Comparison of ENCODE assay signal across 8 cellular contexts in the genomic region with DNA sequence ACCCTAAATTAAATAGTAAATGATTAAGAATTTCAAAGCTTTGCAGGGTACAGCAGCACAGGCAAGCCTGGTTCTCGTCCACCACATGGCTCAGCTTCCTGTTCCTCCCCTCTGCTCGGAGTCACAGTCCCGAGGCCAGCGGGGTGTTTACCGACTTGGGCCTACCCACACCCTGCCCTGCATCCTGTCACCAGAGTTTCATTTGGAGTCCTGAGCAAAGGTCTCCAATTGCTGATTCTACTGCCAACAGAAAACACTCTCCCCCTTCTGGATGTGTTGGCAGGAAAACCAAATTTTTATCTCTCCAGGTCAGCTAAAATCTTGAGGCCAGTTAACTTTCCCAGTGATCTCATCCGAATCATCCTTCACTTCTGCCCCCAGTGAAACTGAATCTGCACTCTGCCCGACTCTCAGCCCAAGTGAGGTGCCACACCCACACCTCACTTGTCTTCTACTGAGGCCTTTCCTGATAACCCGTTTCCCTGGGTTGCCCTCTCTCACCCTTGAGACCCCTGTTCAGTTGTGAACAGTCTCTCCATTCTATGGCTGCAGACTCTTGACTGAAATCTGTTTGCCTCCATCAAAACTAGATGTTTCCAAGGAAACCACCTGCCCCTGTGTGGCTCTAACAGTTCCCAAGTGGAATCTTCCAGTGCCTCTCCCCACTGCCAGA.
DNase-seq lines count a peak whose midpoint lies in the region; ATAC-seq and TF ChIP-seq lines count a peak whose summit lies in the region.

No MANE protein-coding gene starts in this region.

- peak; percentile 59 for ATAC-seq in GM18858 (IDR thresholded peaks at IDR 0.05; ENCODE audit: unreplicated experiment)
- peak; percentile 77 for ATAC-seq in HG02981 (IDR thresholded peaks at IDR 0.05; ENCODE audit: unreplicated experiment)
- ATAC-seq in activated naive CD8-positive, alpha-beta T cell treated with anti-CD3 and anti-CD28 coated beads, Interleukin-2, amount 10 ng/mL, durations not matched to agents 7 days and 5 days (ENCODE audit: low read depth), result peak; percentile 91

- BruUV-seq in A673 (replicated peaks; lab: Mats Ljungman, UMichigan), result no TSS peak

- H3K27me3 Mint-ChIP-seq in activated naive CD8-positive, alpha-beta T cell treated with anti-CD3 and anti-CD28 coated beads, Interleukin-2, amount 10 ng/mL, durations not matched to agents 7 days and 5 days, result no peaks in the 10 kb centered on the region

- peaks cover 53% of the 10 kb centered on the region for H3K36me3 Mint-ChIP-seq in activated naive CD8-positive, alpha-beta T cell treated with anti-CD3 and anti-CD28 coated beads, Interleukin-2, amount 10 ng/mL, durations not matched to agents 7 days and 5 days

- H3K4me3 Mint-ChIP-seq in activated naive CD8-positive, alpha-beta T cell treated with anti-CD3 and anti-CD28 coated beads, Interleukin-2, amount 10 ng/mL, durations not matched to agents 7 days and 5 days, result peak overlapping the region; percentile 54

- no peak overlapping the region for H3K4me3 ChIP-seq in A673 (ENCODE audit: low read depth, low read length, poor library complexity, severe bottlenecking)

- H3K4me1 Mint-ChIP-seq in activated naive CD8-positive, alpha-beta T cell treated with anti-CD3 and anti-CD28 coated beads, Interleukin-2, amount 10 ng/mL, durations not matched to agents 7 days and 5 days, result peaks cover 58% of the 10 kb centered on the region

- no peak overlapping the region for H3K27ac ChIP-seq in A673 (ENCODE audit: low read depth, low read length, poor library complexity, severe bottlenecking)

- H3K27ac Mint-ChIP-seq in activated naive CD8-positive, alpha-beta T cell treated with anti-CD3 and anti-CD28 coated beads, Interleukin-2, amount 10 ng/mL, durations not matched to agents 7 days and 5 days, result peak overlapping the region; percentile 93

- TF ChIP-seq CTCF in A673 (conservative IDR thresholded peaks at IDR 0.05; ENCODE audit: low read depth, low read length), result no peak

- no peaks in the 10 kb centered on the region for H3K9me3 Mint-ChIP-seq in activated naive CD8-positive, alpha-beta T cell treated with anti-CD3 and anti-CD28 coated beads, Interleukin-2, amount 10 ng/mL, durations not matched to agents 7 days and 5 days

- no peaks in the 10 kb centered on the region for H3K36me3 ChIP-seq in A673 (ENCODE audit: insufficient read depth, low read length, poor library complexity, severe bottlenecking)

- DNase-seq in RPMI8226 (peak; percentile 62), kidney glomerular epithelial cell (lab: John Stamatoyannopoulos, UW) (peak; percentile 55), A673 (ENCODE audit: low spot score) (no peak), NCI-H748 treated with DMSO at 0.1 percent for 48 hours (lab: John Stamatoyannopoulos, UW) (no peak)
- peak; percentile 74 for DNase-seq in activated naive CD8-positive, alpha-beta T cell treated with anti-CD3 and anti-CD28 coated beads, Interleukin-2, amount 10 ng/mL, durations not matched to agents 7 days and 5 days
- peak; percentile 44 to 46 for DNase-seq in stimulated activated CD8-positive, alpha-beta memory T cell treated with anti-CD3 and anti-CD28 coated beads, Interleukin-4, amount 100 ng/mL, for 1 hour (ENCODE audit: low read depth in 2 of 2, low spot score in 1 of 2)

- H3K9me3 ChIP-seq in A673 (ENCODE audit: low read depth, low read length, poor library complexity, severe bottlenecking), result no peaks in the 10 kb centered on the region

- intact Hi-C loops in A673 (cut with micrococcal nuclease; ENCODE audit: unreplicated experiment), result no loop called here

- POLR2A ChIA-PET in activated naive CD8-positive, alpha-beta T cell treated with anti-CD3 and anti-CD28 coated beads, Interleukin-2, amount 10 ng/mL, durations not matched to agents 7 days and 5 days (lab: Charles Lee), result interaction anchor here (0.5 to 5.9 kb wide), 20 partner anchors 9 to 193 kb away, joined by 3 to 73 read pairs (median 4); a partner anchor contains a TSS
- POLR2A ChIA-PET in A673 (lab: Charles Lee; ENCODE audit: low non-redundant PET), result no interaction called here

- CTCF ChIA-PET in A673 (lab: Charles Lee), result interaction anchor here (0.5 to 0.6 kb wide), 2 partner anchors 17 to 122 kb away, joined by 3 to 4 read pairs; no protein-coding TSS in a partner anchor

- H3K4me1 ChIP-seq in A673 (ENCODE audit: insufficient read depth, low read length, poor library complexity, severe bottlenecking), result no peaks in the 10 kb centered on the region

- H3K27me3 ChIP-seq in A673 (replicated peaks; ENCODE audit: insufficient read depth, low read depth, low read length, poor library complexity), result no peaks in the 10 kb centered on the region

Comparison
In these comparisons a context has a peak if more than half of its experiments do, and no peak if none do; other contexts are left out.
1. DNase-seq: peak in RPMI8226 (single experiment), activated naive CD8-positive, alpha-beta T cell treated with anti-CD3 and anti-CD28 coated beads, Interleukin-2, amount 10 ng/mL, durations not matched to agents 7 days and 5 days (single experiment), kidney glomerular epithelial cell (single experiment) and stimulated activated CD8-positive, alpha-beta memory T cell treated with anti-CD3 and anti-CD28 coated beads, Interleukin-4, amount 100 ng/mL, for 1 hour (2 of 2); none in A673 (single experiment) and NCI-H748 treated with DMSO at 0.1 percent for 48 hours (single experiment).
2. Peak in every context shown above with its lines, with median percentiles within 50 percentile points of each other: ATAC-seq.